In the genomic region with DNA sequence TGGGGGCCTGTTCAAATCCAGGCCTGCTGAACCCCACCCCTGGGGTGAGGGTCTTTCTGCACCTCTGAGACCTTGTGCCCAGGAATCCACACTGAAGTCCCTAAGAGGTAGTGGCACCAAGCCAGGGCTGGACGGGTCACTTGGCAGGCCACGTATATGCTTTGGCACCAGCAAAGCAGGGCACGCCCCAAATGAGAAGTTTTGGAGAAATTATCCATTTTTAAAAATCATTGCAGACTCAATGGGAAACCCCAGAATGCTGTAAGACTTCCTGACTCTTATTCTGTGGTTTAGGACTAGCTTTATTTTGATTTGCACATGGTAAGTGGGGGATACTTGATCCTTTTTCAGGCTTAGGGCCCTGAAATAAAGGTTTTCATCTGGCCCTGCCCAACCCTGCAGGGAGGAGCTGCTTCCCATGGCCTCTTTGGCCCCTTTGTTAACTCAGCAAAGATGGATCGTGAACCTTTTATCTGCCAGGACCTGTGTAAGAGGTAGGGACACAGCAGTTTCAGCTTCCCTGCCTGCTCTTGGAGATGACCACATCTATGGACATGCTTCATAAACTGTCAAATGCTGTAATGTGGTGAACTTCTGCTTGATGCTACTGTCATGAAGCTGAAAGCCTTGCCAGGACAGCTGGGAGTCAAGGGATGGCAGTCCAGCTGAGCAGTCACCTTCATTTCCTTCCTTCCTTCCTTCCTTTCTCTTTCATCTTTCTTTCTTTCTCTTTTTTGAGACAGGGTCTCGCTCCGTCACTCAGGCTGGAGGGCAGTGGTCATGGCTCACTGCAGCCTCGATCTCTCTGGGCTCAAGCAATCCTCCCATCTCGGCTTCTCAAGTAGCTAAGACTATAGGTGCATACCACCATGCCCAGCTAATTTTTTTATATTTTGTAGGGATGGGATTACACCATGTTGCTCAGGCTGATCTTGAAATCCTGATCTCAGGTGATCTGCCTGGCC, we compare ENCODE assay signal across 1 cellular context.
TF ChIP-seq lines count a peak whose summit lies in the region.

No MANE protein-coding gene starts in this region.

TF ChIP-seq in K562, 482 proteins besides CTCF, POLR2A, EP300 and RAD21 (continues in another document):
- TF ChIP-seq, protein P1, sequence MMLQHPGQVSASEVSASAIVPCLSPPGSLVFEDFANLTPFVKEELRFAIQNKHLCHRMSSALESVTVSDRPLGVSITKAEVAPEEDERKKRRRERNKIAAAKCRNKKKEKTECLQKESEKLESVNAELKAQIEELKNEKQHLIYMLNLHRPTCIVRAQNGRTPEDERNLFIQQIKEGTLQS (IDR thresholded peaks at IDR 0.05) = no peak
- TF ChIP-seq, protein P1 (CRISPR knock-in tag; conservative IDR thresholded peaks at IDR 0.05) = no peak
- no peak for TF ChIP-seq CREB1 (IDR thresholded peaks at IDR 0.05)
- no peak for TF ChIP-seq CREB1 (CRISPR knock-in tag; IDR thresholded peaks at IDR 0.05)
- TF ChIP-seq BCOR (IDR thresholded peaks at IDR 0.05) = no peak
- no peak for TF ChIP-seq SRSF9 (IDR thresholded peaks at IDR 0.05; ENCODE audit: borderline replicate concordance, low read depth, low read length)
- no peak for TF ChIP-seq SMARCA5 (IDR thresholded peaks at IDR 0.05)
- TF ChIP-seq, protein P2, sequence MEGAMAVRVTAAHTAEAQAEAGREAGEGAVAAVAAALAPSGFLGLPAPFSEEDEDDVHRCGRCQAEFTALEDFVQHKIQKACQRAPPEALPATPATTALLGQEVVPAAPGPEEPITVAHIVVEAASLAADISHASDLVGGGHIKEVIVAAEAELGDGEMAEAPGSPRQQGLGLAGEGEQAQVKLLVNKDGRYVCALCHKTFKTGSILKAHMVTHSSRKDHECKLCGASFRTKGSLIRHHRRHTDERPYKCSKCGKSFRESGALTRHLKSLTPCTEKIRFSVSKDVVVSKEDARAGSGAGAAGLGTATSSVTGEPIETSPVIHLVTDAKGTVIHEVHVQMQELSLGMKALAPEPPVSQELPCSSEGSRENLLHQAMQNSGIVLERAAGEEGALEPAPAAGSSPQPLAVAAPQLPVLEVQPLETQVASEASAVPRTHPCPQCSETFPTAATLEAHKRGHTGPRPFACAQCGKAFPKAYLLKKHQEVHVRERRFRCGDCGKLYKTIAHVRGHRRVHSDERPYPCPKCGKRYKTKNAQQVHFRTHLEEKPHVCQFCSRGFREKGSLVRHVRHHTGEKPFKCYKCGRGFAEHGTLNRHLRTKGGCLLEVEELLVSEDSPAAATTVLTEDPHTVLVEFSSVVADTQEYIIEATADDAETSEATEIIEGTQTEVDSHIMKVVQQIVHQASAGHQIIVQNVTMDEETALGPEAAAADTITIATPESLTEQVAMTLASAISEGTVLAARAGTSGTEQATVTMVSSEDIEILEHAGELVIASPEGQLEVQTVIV (CRISPR knock-in tag; IDR thresholded peaks at IDR 0.05; ENCODE audit: borderline replicate concordance) = no peak
- no peak for TF ChIP-seq NCOA6 (IDR thresholded peaks at IDR 0.05)
- peak; percentile 38; the same call in 1 of the 2 replicates for TF ChIP-seq NFIC (IDR thresholded peaks at IDR 0.05)
- TF ChIP-seq, protein P3, sequence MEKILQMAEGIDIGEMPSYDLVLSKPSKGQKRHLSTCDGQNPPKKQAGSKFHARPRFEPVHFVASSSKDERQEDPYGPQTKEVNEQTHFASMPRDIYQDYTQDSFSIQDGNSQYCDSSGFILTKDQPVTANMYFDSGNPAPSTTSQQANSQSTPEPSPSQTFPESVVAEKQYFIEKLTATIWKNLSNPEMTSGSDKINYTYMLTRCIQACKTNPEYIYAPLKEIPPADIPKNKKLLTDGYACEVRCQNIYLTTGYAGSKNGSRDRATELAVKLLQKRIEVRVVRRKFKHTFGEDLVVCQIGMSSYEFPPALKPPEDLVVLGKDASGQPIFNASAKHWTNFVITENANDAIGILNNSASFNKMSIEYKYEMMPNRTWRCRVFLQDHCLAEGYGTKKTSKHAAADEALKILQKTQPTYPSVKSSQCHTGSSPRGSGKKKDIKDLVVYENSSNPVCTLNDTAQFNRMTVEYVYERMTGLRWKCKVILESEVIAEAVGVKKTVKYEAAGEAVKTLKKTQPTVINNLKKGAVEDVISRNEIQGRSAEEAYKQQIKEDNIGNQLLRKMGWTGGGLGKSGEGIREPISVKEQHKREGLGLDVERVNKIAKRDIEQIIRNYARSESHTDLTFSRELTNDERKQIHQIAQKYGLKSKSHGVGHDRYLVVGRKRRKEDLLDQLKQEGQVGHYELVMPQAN (IDR thresholded peaks at IDR 0.05; ENCODE audit: borderline replicate concordance) = no peak
- TF ChIP-seq, protein P4, sequence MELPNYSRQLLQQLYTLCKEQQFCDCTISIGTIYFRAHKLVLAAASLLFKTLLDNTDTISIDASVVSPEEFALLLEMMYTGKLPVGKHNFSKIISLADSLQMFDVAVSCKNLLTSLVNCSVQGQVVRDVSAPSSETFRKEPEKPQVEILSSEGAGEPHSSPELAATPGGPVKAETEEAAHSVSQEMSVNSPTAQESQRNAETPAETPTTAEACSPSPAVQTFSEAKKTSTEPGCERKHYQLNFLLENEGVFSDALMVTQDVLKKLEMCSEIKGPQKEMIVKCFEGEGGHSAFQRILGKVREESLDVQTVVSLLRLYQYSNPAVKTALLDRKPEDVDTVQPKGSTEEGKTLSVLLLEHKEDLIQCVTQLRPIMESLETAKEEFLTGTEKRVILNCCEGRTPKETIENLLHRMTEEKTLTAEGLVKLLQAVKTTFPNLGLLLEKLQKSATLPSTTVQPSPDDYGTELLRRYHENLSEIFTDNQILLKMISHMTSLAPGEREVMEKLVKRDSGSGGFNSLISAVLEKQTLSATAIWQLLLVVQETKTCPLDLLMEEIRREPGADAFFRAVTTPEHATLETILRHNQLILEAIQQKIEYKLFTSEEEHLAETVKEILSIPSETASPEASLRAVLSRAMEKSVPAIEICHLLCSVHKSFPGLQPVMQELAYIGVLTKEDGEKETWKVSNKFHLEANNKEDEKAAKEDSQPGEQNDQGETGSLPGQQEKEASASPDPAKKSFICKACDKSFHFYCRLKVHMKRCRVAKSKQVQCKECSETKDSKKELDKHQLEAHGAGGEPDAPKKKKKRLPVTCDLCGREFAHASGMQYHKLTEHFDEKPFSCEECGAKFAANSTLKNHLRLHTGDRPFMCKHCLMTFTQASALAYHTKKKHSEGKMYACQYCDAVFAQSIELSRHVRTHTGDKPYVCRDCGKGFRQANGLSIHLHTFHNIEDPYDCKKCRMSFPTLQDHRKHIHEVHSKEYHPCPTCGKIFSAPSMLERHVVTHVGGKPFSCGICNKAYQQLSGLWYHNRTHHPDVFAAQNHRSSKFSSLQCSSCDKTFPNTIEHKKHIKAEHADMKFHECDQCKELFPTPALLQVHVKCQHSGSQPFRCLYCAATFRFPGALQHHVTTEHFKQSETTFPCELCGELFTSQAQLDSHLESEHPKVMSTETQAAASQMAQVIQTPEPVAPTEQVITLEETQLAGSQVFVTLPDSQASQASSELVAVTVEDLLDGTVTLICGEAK (IDR thresholded peaks at IDR 0.05) = no peak
- TF ChIP-seq, protein P4 (CRISPR knock-in tag; IDR thresholded peaks at IDR 0.05) = no peak
- TF ChIP-seq, protein P5, sequence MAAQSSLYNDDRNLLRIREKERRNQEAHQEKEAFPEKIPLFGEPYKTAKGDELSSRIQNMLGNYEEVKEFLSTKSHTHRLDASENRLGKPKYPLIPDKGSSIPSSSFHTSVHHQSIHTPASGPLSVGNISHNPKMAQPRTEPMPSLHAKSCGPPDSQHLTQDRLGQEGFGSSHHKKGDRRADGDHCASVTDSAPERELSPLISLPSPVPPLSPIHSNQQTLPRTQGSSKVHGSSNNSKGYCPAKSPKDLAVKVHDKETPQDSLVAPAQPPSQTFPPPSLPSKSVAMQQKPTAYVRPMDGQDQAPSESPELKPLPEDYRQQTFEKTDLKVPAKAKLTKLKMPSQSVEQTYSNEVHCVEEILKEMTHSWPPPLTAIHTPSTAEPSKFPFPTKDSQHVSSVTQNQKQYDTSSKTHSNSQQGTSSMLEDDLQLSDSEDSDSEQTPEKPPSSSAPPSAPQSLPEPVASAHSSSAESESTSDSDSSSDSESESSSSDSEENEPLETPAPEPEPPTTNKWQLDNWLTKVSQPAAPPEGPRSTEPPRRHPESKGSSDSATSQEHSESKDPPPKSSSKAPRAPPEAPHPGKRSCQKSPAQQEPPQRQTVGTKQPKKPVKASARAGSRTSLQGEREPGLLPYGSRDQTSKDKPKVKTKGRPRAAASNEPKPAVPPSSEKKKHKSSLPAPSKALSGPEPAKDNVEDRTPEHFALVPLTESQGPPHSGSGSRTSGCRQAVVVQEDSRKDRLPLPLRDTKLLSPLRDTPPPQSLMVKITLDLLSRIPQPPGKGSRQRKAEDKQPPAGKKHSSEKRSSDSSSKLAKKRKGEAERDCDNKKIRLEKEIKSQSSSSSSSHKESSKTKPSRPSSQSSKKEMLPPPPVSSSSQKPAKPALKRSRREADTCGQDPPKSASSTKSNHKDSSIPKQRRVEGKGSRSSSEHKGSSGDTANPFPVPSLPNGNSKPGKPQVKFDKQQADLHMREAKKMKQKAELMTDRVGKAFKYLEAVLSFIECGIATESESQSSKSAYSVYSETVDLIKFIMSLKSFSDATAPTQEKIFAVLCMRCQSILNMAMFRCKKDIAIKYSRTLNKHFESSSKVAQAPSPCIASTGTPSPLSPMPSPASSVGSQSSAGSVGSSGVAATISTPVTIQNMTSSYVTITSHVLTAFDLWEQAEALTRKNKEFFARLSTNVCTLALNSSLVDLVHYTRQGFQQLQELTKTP (IDR thresholded peaks at IDR 0.05; ENCODE audit: low read depth in 1 of 2, partially characterized antibody in 2 of 2) = peak in 1 of 2 experiments; percentile 85
- no peak for TF ChIP-seq ZNF75A (CRISPR knock-in tag; IDR thresholded peaks at IDR 0.05)
- TF ChIP-seq, protein P6, sequence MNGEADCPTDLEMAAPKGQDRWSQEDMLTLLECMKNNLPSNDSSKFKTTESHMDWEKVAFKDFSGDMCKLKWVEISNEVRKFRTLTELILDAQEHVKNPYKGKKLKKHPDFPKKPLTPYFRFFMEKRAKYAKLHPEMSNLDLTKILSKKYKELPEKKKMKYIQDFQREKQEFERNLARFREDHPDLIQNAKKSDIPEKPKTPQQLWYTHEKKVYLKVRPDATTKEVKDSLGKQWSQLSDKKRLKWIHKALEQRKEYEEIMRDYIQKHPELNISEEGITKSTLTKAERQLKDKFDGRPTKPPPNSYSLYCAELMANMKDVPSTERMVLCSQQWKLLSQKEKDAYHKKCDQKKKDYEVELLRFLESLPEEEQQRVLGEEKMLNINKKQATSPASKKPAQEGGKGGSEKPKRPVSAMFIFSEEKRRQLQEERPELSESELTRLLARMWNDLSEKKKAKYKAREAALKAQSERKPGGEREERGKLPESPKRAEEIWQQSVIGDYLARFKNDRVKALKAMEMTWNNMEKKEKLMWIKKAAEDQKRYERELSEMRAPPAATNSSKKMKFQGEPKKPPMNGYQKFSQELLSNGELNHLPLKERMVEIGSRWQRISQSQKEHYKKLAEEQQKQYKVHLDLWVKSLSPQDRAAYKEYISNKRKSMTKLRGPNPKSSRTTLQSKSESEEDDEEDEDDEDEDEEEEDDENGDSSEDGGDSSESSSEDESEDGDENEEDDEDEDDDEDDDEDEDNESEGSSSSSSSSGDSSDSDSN (IDR thresholded peaks at IDR 0.05; ENCODE audit: borderline replicate concordance in 1 of 2, low read depth in 2 of 2, low read length in 2 of 2) = no peak
